Comparison of ENCODE assay signal across 9 cellular contexts in the genomic region with DNA sequence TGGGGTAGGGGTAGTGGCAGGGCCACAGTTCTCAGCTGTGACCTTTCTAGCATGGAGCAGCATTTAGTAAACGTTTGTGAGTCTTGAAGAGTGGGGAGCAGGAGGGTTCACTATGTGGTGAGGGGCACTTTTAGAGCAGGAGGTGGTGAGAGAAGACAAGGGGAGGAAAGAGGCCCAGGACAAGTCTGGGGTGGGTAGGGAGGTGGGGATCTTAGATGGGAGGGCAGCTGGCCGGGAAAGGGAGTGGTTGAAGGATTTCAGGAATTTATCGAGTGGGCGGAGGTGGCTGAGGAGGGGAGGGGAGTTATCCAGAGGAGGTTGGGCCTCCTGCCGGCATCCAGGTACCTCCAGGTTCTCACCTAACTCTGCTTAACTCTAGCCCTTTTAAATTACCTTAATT. TPM values are rescaled to one million over a fixed set of nuclear protein-coding genes. Genes with fewer than 3 reads are reported as not detected.
A peak's percentile ranks its signal among the peaks of the same experiment; 100 is the strongest.
DNase-seq lines count a peak whose midpoint lies in the region; ATAC-seq, FAIRE-seq and TF ChIP-seq lines count a peak whose summit lies in the region.
"Had no signal": no experiment of that assay in that cellular context is flagged by ENCODE, and none has a peak within 500 bp of the region (broad histone marks: within the 10 kb centered on the region; RNA-seq: fewer than 3 reads in every experiment).

No MANE protein-coding gene starts in this region.

- no peaks in the 10 kb centered on the region for H3K79me2 ChIP-seq in H9 (ENCODE audit: insufficient read depth, low read length)

- H4K8ac ChIP-seq in H9 (replicated peaks; ENCODE audit: insufficient read length, low read depth, low read length): no peak overlapping the region

- no CpG with 5 or more reads among the region's 5 CpGs for WGBS in H9 (ENCODE audit: extremely low coverage, insufficient read length, low lambda C conversion rate)
- 51 to 68% (median 63%) methylated on average over 5 of the region's 5 CpGs for WGBS in adrenal gland, 4 donors
- WGBS in suprapubic skin: 32% methylated on average over 5 of the region's 5 CpGs

- H2BK120ac ChIP-seq in H9 (ENCODE audit: low read depth, low read length, poor library complexity, severe bottlenecking): no peak overlapping the region

- H4K20me1 ChIP-seq in H9 (ENCODE audit: control insufficient read depth, insufficient read depth, insufficient read length): no peaks in the 10 kb centered on the region

- TF ChIP-seq EP300 in suprapubic skin (IDR thresholded peaks at IDR 0.05): no peak

- no peak overlapping the region for H3K9ac ChIP-seq in H9 (ENCODE audit: extremely low read depth, insufficient read length, low read length)

- no peaks in the 10 kb centered on the region; the same call in 1 of the 2 replicates for H3K27me3 Mint-ChIP-seq in H9 (ENCODE audit: low read depth)

- H2AK5ac ChIP-seq in H9 (ENCODE audit: insufficient read length, low read length): no peak overlapping the region

- H2BK5ac ChIP-seq in H9 (ENCODE audit: insufficient read length, low read length): no peak overlapping the region

- H3K4me3 ChIP-seq in AG10803 (ENCODE audit: low read length): peak overlapping the region; percentile 80
- H3K4me3 ChIP-seq in bronchial epithelial cell (ENCODE audit: low read depth, low read length): no peak overlapping the region
- H3K4me3 ChIP-seq in adrenal gland: no peak overlapping the region
- H3K4me3 ChIP-seq in suprapubic skin: no peak overlapping the region
- H3K4me3 ChIP-seq: SJSA1 had no signal

- no peak for ATAC-seq in activated CD4-positive, CD25-positive, alpha-beta regulatory T cell treated with anti-CD3 and anti-CD28 coated beads, Interleukin-2, amount 50 U/mL, for 24 hours

- TF ChIP-seq CTCF in AG10803 (conservative IDR thresholded peaks at IDR 0.05; ENCODE audit: low read length) (no peak), H9 (conservative IDR thresholded peaks at IDR 0.05) (no peak), bronchial epithelial cell (IDR thresholded peaks at IDR 0.05; ENCODE audit: insufficient read depth, low read length, severe bottlenecking) (no peak), adrenal gland (IDR thresholded peaks at IDR 0.05) (no peak), suprapubic skin (IDR thresholded peaks at IDR 0.05) (no peak)

- H3K27ac ChIP-seq in H9 (ENCODE audit: insufficient read length, low read depth, low read length) (no peak overlapping the region), adrenal gland (no peak overlapping the region), suprapubic skin (no peak overlapping the region)
- H3K27ac ChIP-seq: SJSA1 had no signal

- peak overlapping the region; percentile 83 to 95 for H3K4me3 Mint-ChIP-seq in H9

- no peak overlapping the region for H2BK12ac ChIP-seq in H9 (ENCODE audit: insufficient read length, low read depth, low read length)

- H3K23me2 ChIP-seq in H9 (ENCODE audit: insufficient read length, low read depth, low read length, poor library complexity, severe bottlenecking): peaks cover 8% of the 10 kb centered on the region

- H3K23ac ChIP-seq in H9 (ENCODE audit: insufficient read length, low read depth, low read length): no peak overlapping the region

- no peak for FAIRE-seq in bronchial epithelial cell (lab: Jason Lieb, UNC)

- H3K14ac ChIP-seq in H9 (ENCODE audit: insufficient read depth, low read length): no peak overlapping the region

- H3K36me3 ChIP-seq in bronchial epithelial cell (ENCODE audit: control insufficient read depth, insufficient read depth, low read length): no peaks in the 10 kb centered on the region
- no peaks in the 10 kb centered on the region for H3K36me3 ChIP-seq in adrenal gland (replicated peaks in 1 of 2)
- H3K36me3 ChIP-seq in suprapubic skin: no peaks in the 10 kb centered on the region
- H3K36me3 ChIP-seq: SJSA1 had no signal

- H3K4me1 ChIP-seq in H9 (ENCODE audit: insufficient read depth, low read length) (peaks cover 19% of the 10 kb centered on the region; the same call in 1 of the 2 replicates), adrenal gland (replicated peaks in 1 of 2) (peaks cover 12 to 48% of the 10 kb centered on the region in 2 donors), suprapubic skin (peaks cover 61% of the 10 kb centered on the region)

- H2BK20ac ChIP-seq in H9 (ENCODE audit: low read depth, low read length, poor library complexity, severe bottlenecking): no peak overlapping the region

- TF ChIP-seq POLR2A in adrenal gland (IDR thresholded peaks at IDR 0.05) (no peak), suprapubic skin (IDR thresholded peaks at IDR 0.05) (no peak)

- intact Hi-C loops in adrenal gland (cut with DNase I): no loop called here

- peak overlapping the region; percentile 16 for H3K4me2 ChIP-seq in H9 (ENCODE audit: insufficient read depth, insufficient read length, low read length)

- no peak overlapping the region for H3K56ac ChIP-seq in H9 (ENCODE audit: insufficient read length, low read depth, low read length)

- H2BK15ac ChIP-seq in H9 (ENCODE audit: low read depth, low read length): no peak overlapping the region

- H2AFZ ChIP-seq in H9 (ENCODE audit: low read length): no peak overlapping the region

- DNase-seq in AG10803 (ENCODE audit: low read depth) (no peak), H9 (peak; percentile 71), bronchial epithelial cell (ENCODE audit: low read depth) (peak; percentile 53), myocyte (ENCODE audit: low read depth) (peak; percentile 51), occipital lobe (lab: John Stamatoyannopoulos, UW) (no peak), adrenal gland (no peak), suprapubic skin (ENCODE audit: low spot score in 2 of 2) (no peak)

- peaks cover 2% of the 10 kb centered on the region for H3K79me1 ChIP-seq in H9 (ENCODE audit: insufficient read depth, low read depth, low read length, poor library complexity, severe bottlenecking)

- no peaks in the 10 kb centered on the region for H3K9me3 ChIP-seq in H9 (ENCODE audit: control insufficient read depth, low read depth, low read length)
- no peaks in the 10 kb centered on the region for H3K9me3 ChIP-seq in adrenal gland (replicated peaks in 1 of 3)
- no peaks in the 10 kb centered on the region for H3K9me3 ChIP-seq in suprapubic skin
- H3K9me3 ChIP-seq: SJSA1 had no signal

- no peak overlapping the region for H3K4ac ChIP-seq in H9 (ENCODE audit: low read depth, low read length)

- no peak overlapping the region for H3T11ph ChIP-seq in H9 (ENCODE audit: low read length)

- H4K91ac ChIP-seq in H9 (ENCODE audit: insufficient read length, low read depth, low read length): no peak overlapping the region

- H3K27me3 ChIP-seq in H9 (ENCODE audit: insufficient read depth, low read length): no peaks in the 10 kb centered on the region
- H3K27me3 ChIP-seq in bronchial epithelial cell (ENCODE audit: control insufficient read depth, insufficient read depth, low read length): no peaks in the 10 kb centered on the region
- no peaks in the 10 kb centered on the region for H3K27me3 ChIP-seq in adrenal gland
- H3K27me3 ChIP-seq in suprapubic skin: no peaks in the 10 kb centered on the region
- H3K27me3 ChIP-seq: SJSA1 had no signal

- peaks cover 63 to 75% of the 10 kb centered on the region in 2 experiments for H3K4me1 Mint-ChIP-seq in H9

- no peak overlapping the region for H3K18ac ChIP-seq in H9 (ENCODE audit: insufficient read length, low read depth, low read length)

- H3K36me3 Mint-ChIP-seq in H9 (ENCODE audit: insufficient read depth in 1 of 3, low read depth in 3 of 3): no peaks in the 10 kb centered on the region

- H3K27ac Mint-ChIP-seq in H9: peak overlapping the region; percentile 78 to 93 (median 91); a peak in 6 of 7 replicates

- no peaks in the 10 kb centered on the region for H3K9me3 Mint-ChIP-seq in H9

- H4K5ac ChIP-seq in H9 (ENCODE audit: insufficient read length, low read depth, low read length): no peak overlapping the region

RNA-seq across cellular contexts. Expression of a gene that starts 1.9 kb away (rescaled TPM):
- total RNA-seq in H9 (2021): 14.6 and 15.2 TPM in 2 replicates
- total RNA-seq in bronchial epithelial cell: 13.8 and 15.8 TPM in 2 replicates
- 20.7 and 23.8 TPM in 2 replicates for total RNA-seq in myocyte
- 28.7 TPM for polyA plus RNA-seq in myocyte (2012)
- total RNA-seq in occipital lobe: 20.4 TPM
- total RNA-seq in adrenal gland: 10 to 100 TPM; 22.5 to 37.2 (median 29.0) TPM
- 10 to 100 TPM; 14.0 to 24.7 (median 21.6) TPM for polyA plus RNA-seq in adrenal gland
- total RNA-seq in suprapubic skin: 10 to 100 TPM; 37.2 to 62.3 (median 39.0) TPM

RNA-seq across cellular contexts. Expression of a gene that starts 4.0 kb away (rescaled TPM):
- 27.5 and 28.3 TPM in 2 replicates for total RNA-seq in H9 (2021)
- 46.2 and 47.9 TPM in 2 replicates for total RNA-seq in bronchial epithelial cell
- total RNA-seq in myocyte: 63.8 and 75.2 TPM in 2 replicates
- 49.9 TPM for polyA plus RNA-seq in myocyte (2012)
- 8.1 TPM for total RNA-seq in occipital lobe
- 100 to 1,000 TPM in 5 of 8 donors, 10 to 100 TPM in 3; 91.9 to 303 (median 136) TPM for total RNA-seq in adrenal gland
- polyA plus RNA-seq in adrenal gland: 10 to 100 TPM; 52.6 to 56.6 (median 54.3) TPM
- total RNA-seq in suprapubic skin: 10 to 100 TPM; 35.9 to 72.7 (median 58.3) TPM

Comparison
In these comparisons a context has a peak if more than half of its experiments do, and no peak if none do; other contexts are left out.
1. DNase-seq: peak in H9 (single experiment), bronchial epithelial cell (single experiment) and myocyte (single experiment); none in AG10803 (single experiment), occipital lobe (single experiment), adrenal gland (0 of 7) and suprapubic skin (0 of 2).